In genomic region chr1:1648265-1648664, GRCh38 we compare ENCODE assay signal across 3 cellular contexts. TPM values are rescaled to one million over a fixed set of nuclear protein-coding genes. Genes with fewer than 3 reads are reported as not detected.
"Had no signal": no experiment of that assay in that cellular context is flagged by ENCODE, and none has a peak within 500 bp of the region (broad histone marks: within the 10 kb centered on the region; RNA-seq: fewer than 3 reads in every experiment).

No MANE protein-coding gene starts in this region.

RNA-seq across cellular contexts. Expression of gene MMP23B, which starts 16.3 kb away (rescaled TPM):
- total RNA-seq: M059J, SK-MEL-5 had no signal

RNA-seq across cellular contexts. Expression of gene FNDC10, which starts 48.3 kb away (rescaled TPM):
- polyA plus RNA-seq: IgD-negative memory B cell had no signal
